ENCODE assay signal across 27 cellular contexts in genomic region chr20:1278993-1279392, GRCh38.
"Had no signal": no experiment of that assay in that cellular context is flagged by ENCODE, and none has a peak within 500 bp of the region (broad histone marks: within the 10 kb centered on the region; RNA-seq: fewer than 3 reads in every experiment).

No MANE protein-coding gene starts in this region.

- ATAC-seq: activated CD8-positive, alpha-beta T cell treated with anti-CD3 and anti-CD28 coated beads for 36 hours; activated naive CD8-positive, alpha-beta T cell treated with anti-CD3 and anti-CD28 coated beads, Interleukin-2, amount 50 U/mL, for 24 hours; PC-3; Right ventricle myocardium inferior had no signal

- DNase-seq: activated CD4-positive, alpha-beta T cell treated with anti-CD3 and anti-CD28 coated beads, Interleukin-2, amount 50 U/mL, for 4 hours; activated CD8-positive, alpha-beta T cell treated with anti-CD3 and anti-CD28 coated beads for 36 hours; activated gamma-delta T cell; activated naive CD4-positive, alpha-beta T cell treated with anti-CD3 and anti-CD28 coated beads, Interleukin-2, amount 10 ng/mL, durations not matched to agents 7 days and 5 days; anterior cingulate cortex; caudate nucleus; cerebellar nuclear complex; cortex of kidney; Karpas-422; KBM-7; NCI-H1048; NCI-H1105 treated with DMSO at 0.1 percent for 48 hours; NCI-H1436; NCI-H1694; NCI-H1930; NCI-H2081 treated with DMSO at 0.1 percent for 48 hours; NCI-H226; NCI-H446 treated with DMSO at 0.1 percent for 48 hours; NCI-H524; NCI-H69; NCI-H82; PC-3; Peyer's patch; SJCRH30; T1000 had no signal
